13 cellular contexts compared by ENCODE assay signal in genomic region chr7:149770728-149771127, GRCh38. TPM values are rescaled to one million over a fixed set of nuclear protein-coding genes. Genes with fewer than 3 reads are reported as not detected.
DNase-seq lines count a peak whose midpoint lies in the region; ATAC-seq, FAIRE-seq and TF ChIP-seq lines count a peak whose summit lies in the region.
"Had no signal": no experiment of that assay in that cellular context is flagged by ENCODE, and none has a peak within 500 bp of the region (broad histone marks: within the 10 kb centered on the region; RNA-seq: fewer than 3 reads in every experiment).

No MANE protein-coding gene starts in this region.

- in situ Hi-C loops in gastrocnemius medialis (cut with MboI; ENCODE audit: low sequenced_read_pairs in 4 of 4) = no loop called here

- no peak for FAIRE-seq in urothelium cell line (lab: Jason Lieb, UNC)

- H3K27ac ChIP-seq in right cardiac atrium (ENCODE audit: low read length) (no peak overlapping the region), VCaP (peak overlapping the region; percentile 91; the same call in 1 of the 2 replicates), lower lobe of right lung (peak overlapping the region; percentile 60), vagina (peak overlapping the region; percentile 83), gastrocnemius medialis (no peak overlapping the region)
- H3K27ac ChIP-seq: ascending aorta, ovary had no signal

- peaks cover 23% of the 10 kb centered on the region for H3K36me3 ChIP-seq in lower lobe of right lung
- no peaks in the 10 kb centered on the region for H3K36me3 ChIP-seq in vagina
- no peaks in the 10 kb centered on the region for H3K36me3 ChIP-seq in gastrocnemius medialis
- H3K36me3 ChIP-seq: ascending aorta, ovary had no signal

- no peak for ATAC-seq in right cardiac atrium
- no peak for ATAC-seq in Right ventricle myocardium superior (ENCODE audit: poor library complexity)
- ATAC-seq in lower lobe of right lung = no peak
- no peak for ATAC-seq in gastrocnemius medialis

- H3K4me3 ChIP-seq in right cardiac atrium (ENCODE audit: low read length) (no peak overlapping the region), lower lobe of right lung (peak overlapping the region; percentile 73), vagina (no peak overlapping the region), gastrocnemius medialis (peak overlapping the region in 2 of 4 donors; percentile 71 to 83)

- WGBS in right cardiac atrium = 96% methylated on average over 3 of the region's 3 CpGs

- no peaks in the 10 kb centered on the region for H3K9me3 ChIP-seq in right cardiac atrium (ENCODE audit: control insufficient read depth, low read length)
- H3K9me3 ChIP-seq in lower lobe of right lung = no peaks in the 10 kb centered on the region
- no peaks in the 10 kb centered on the region for H3K9me3 ChIP-seq in vagina
- no peaks in the 10 kb centered on the region for H3K9me3 ChIP-seq in gastrocnemius medialis
- H3K9me3 ChIP-seq: ascending aorta, ovary had no signal

- intact Hi-C loops in right cardiac atrium (cut with DNase I) = no loop called here
- intact Hi-C loops in Right ventricle myocardium superior (cut with DNase I) = no loop called here
- intact Hi-C loops in lower lobe of right lung (cut with DNase I) = no loop called here
- intact Hi-C loops in vagina (cut with DNase I) = no loop called here
- intact Hi-C loops in gastrocnemius medialis (cut with DNase I; ENCODE audit: low total_unique reads) = loop anchor here (1.0 to 5.0 kb wide), 2 partner anchors 68 to 107 kb away; partner anchors contain the start of gene ZNF862

- TF ChIP-seq POLR2A in vagina (IDR thresholded peaks at IDR 0.05) (no peak), gastrocnemius medialis (IDR thresholded peaks at IDR 0.05) (no peak)

- H3K27me3 ChIP-seq in right cardiac atrium (ENCODE audit: control insufficient read depth, insufficient read depth) (no peaks in the 10 kb centered on the region), lower lobe of right lung (ENCODE audit: low read depth) (no peaks in the 10 kb centered on the region), vagina (no peaks in the 10 kb centered on the region), gastrocnemius medialis (peaks cover 19 to 23% (median 19%) of the 10 kb centered on the region in 3 donors)
- H3K27me3 ChIP-seq: ascending aorta, ovary had no signal

- no peaks in the 10 kb centered on the region for H3K4me1 ChIP-seq in right cardiac atrium (ENCODE audit: control insufficient read depth, insufficient read depth, low read length)
- peaks cover 26% of the 10 kb centered on the region for H3K4me1 ChIP-seq in lower lobe of right lung
- peaks cover 26% of the 10 kb centered on the region for H3K4me1 ChIP-seq in vagina
- peaks cover 5 to 23% of the 10 kb centered on the region in 2 donors for H3K4me1 ChIP-seq in gastrocnemius medialis

- DNase-seq in right cardiac atrium = peak in 2 of 3 donors; percentile 19 to 21
- DNase-seq in Right ventricle myocardium superior = no peak
- no peak for DNase-seq in lower lobe of right lung
- no peak for DNase-seq in vagina (ENCODE audit: extremely low spot score in 2 of 2)
- DNase-seq in gastrocnemius medialis = no peak
- DNase-seq in urothelium cell line (ENCODE audit: low spot score) = no peak
- no peak for DNase-seq in NCI-H2171 treated with DMSO at 0.1 percent for 48 hours (lab: John Stamatoyannopoulos, UW)
- DNase-seq: activated CD4-positive, alpha-beta T cell treated with anti-CD3 and anti-CD28 coated beads, Interleukin-2, amount 50 U/mL, for 4 hours; NCI-H1092; ovary; stimulated activated CD4-positive, alpha-beta T cell treated with anti-CD3 and anti-CD28 coated beads, Interleukin-4, amount 100 ng/mL, for 24 hours had no signal

- no peak for TF ChIP-seq CTCF in VCaP (conservative IDR thresholded peaks at IDR 0.05)
- TF ChIP-seq CTCF in lower lobe of right lung (IDR thresholded peaks at IDR 0.05) = no peak
- no peak for TF ChIP-seq CTCF in vagina (IDR thresholded peaks at IDR 0.05)
- no peak for TF ChIP-seq CTCF in gastrocnemius medialis (IDR thresholded peaks at IDR 0.05 in 4 of 5, conservative IDR thresholded peaks at IDR 0.05 in 1 of 5)

RNA-seq across cellular contexts. Expression of gene ZNF467, which starts 2.7 kb away (rescaled TPM):
- total RNA-seq in right cardiac atrium (10 to 100 TPM; 10.4 to 15.6 (median 11.6) TPM), Right ventricle myocardium superior (5.2 TPM), lower lobe of right lung (23.0 TPM), vagina (13.3 TPM), gastrocnemius medialis (1 to 10 TPM in 2 of 4 donors, under 1 TPM in 2; 0.15 to 1.8 (median 0.95) TPM)
- polyA plus RNA-seq in right cardiac atrium = 6.6 TPM

Comparison
In these comparisons a context has a peak if more than half of its experiments do, and no peak if none do; other contexts are left out.
1. DNase-seq: peak in right cardiac atrium (2 of 3); none in Right ventricle myocardium superior (single experiment), lower lobe of right lung (single experiment), vagina (0 of 2), gastrocnemius medialis (0 of 2), urothelium cell line (single experiment) and NCI-H2171 treated with DMSO at 0.1 percent for 48 hours (single experiment).
2. H3K27ac ChIP-seq: peak in VCaP (single experiment), lower lobe of right lung (single experiment) and vagina (single experiment); none in right cardiac atrium (single experiment) and gastrocnemius medialis (0 of 4).